ENCODE assay signal across 8 cellular contexts in the genomic region with DNA sequence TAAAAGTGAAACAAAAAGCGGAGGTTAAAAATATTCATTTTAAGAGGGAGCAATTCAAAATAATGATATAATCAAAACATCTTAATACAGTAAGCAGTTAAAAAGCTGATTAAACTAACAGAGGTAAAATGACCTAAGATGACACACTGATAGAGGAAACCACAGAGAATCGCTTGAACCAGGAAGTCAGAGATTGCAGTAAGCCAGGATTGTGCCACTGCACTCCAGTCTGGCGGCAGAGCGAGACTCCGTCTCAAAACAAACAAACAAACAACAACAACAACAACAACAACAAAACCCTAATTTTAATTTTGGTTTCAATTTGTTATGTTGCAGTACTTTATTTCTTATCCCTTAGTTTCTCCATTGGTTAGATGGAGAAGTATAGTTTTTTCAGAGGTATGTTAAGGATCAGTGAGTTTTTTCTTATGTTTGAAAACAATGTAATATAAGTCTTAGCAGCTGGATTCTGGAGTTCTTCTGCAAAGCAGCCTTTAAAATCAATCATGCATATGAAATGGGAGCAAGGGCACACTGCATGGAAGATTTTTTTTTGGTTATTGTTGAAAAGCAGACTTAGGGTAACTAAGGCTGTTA. TPM values are rescaled to one million over a fixed set of nuclear protein-coding genes. Genes with fewer than 3 reads are reported as not detected.
DNase-seq lines count a peak whose midpoint lies in the region; ATAC-seq and TF ChIP-seq lines count a peak whose summit lies in the region.

No MANE protein-coding gene starts in this region.

- intact Hi-C loops in mucosa of descending colon (cut with DNase I, micrococcal nuclease), result no loop called here

- DNase-seq in AML-193 (lab: John Stamatoyannopoulos, UW) (peak; percentile 28 to 41), mucosa of descending colon (peak in 1 of 3 donors; percentile 12), OCI-M2 (lab: John Stamatoyannopoulos, UW; ENCODE audit: unreplicated experiment) (no peak), COR-L47 (lab: John Stamatoyannopoulos, UW) (no peak)
- peak; percentile 38 for DNase-seq in activated naive CD4-positive, alpha-beta T cell treated with anti-CD3 and anti-CD28 coated beads, Interleukin-2, amount 10 ng/mL, durations not matched to agents 7 days and 5 days

- H3K4me3 Mint-ChIP-seq in activated naive CD4-positive, alpha-beta T cell treated with anti-CD3 and anti-CD28 coated beads, Interleukin-2, amount 10 ng/mL, durations not matched to agents 7 days and 5 days, result no peak overlapping the region

- H2AFZ ChIP-seq in KMS-11 (ENCODE audit: low read depth), result peak overlapping the region; percentile 31; the same call in 1 of the 2 replicates

- TF ChIP-seq CTCF in KMS-11 (conservative IDR thresholded peaks at IDR 0.05; ENCODE audit: low read depth, low read length) (no peak), mucosa of descending colon (IDR thresholded peaks at IDR 0.05) (no peak)

- no peak for TF ChIP-seq POLR2A in GM18505 (IDR thresholded peaks at IDR 0.05; ENCODE audit: borderline replicate concordance, extremely low read depth, insufficient read depth, insufficient read length)

- H3K9me3 ChIP-seq in mucosa of descending colon, result no peaks in the 10 kb centered on the region

- no peak overlapping the region for H3K27ac Mint-ChIP-seq in activated naive CD4-positive, alpha-beta T cell treated with anti-CD3 and anti-CD28 coated beads, Interleukin-2, amount 10 ng/mL, durations not matched to agents 7 days and 5 days

- H3K27me3 ChIP-seq in KMS-11 (ENCODE audit: insufficient read depth, low read depth), result no peaks in the 10 kb centered on the region

- H3K4me1 ChIP-seq in KMS-11 (ENCODE audit: low read depth, poor library complexity, severe bottlenecking), result peaks cover 93% of the 10 kb centered on the region
- H3K4me1 ChIP-seq in mucosa of descending colon (ENCODE audit: low read depth), result no peaks in the 10 kb centered on the region

- H3K4me2 ChIP-seq in KMS-11, result peak overlapping the region; percentile 99

- peak overlapping the region; percentile 79 for H3K27ac ChIP-seq in KMS-11

- no peaks in the 10 kb centered on the region for H3K9me3 Mint-ChIP-seq in activated naive CD4-positive, alpha-beta T cell treated with anti-CD3 and anti-CD28 coated beads, Interleukin-2, amount 10 ng/mL, durations not matched to agents 7 days and 5 days

- ATAC-seq in GM18870 (IDR thresholded peaks at IDR 0.05; ENCODE audit: unreplicated experiment), result peak; percentile 53
- peak; percentile 72 for ATAC-seq in mucosa of descending colon
- ATAC-seq in GM18505 (IDR thresholded peaks at IDR 0.05; ENCODE audit: unreplicated experiment), result no peak

- no peaks in the 10 kb centered on the region for H3K27me3 Mint-ChIP-seq in activated naive CD4-positive, alpha-beta T cell treated with anti-CD3 and anti-CD28 coated beads, Interleukin-2, amount 10 ng/mL, durations not matched to agents 7 days and 5 days

- peaks cover 8% of the 10 kb centered on the region; the same call in 1 of the 2 replicates for H3K79me2 ChIP-seq in KMS-11 (ENCODE audit: insufficient read depth, low read depth)

- H3K9ac ChIP-seq in KMS-11, result peak overlapping the region; percentile 49; the same call in 1 of the 2 replicates

- H3K4me1 Mint-ChIP-seq in activated naive CD4-positive, alpha-beta T cell treated with anti-CD3 and anti-CD28 coated beads, Interleukin-2, amount 10 ng/mL, durations not matched to agents 7 days and 5 days, result peaks cover 15% of the 10 kb centered on the region

- CTCF ChIA-PET in activated naive CD4-positive, alpha-beta T cell treated with anti-CD3 and anti-CD28 coated beads, Interleukin-2, amount 10 ng/mL, durations not matched to agents 7 days and 5 days (lab: Charles Lee), result no interaction called here

- H3K36me3 Mint-ChIP-seq in activated naive CD4-positive, alpha-beta T cell treated with anti-CD3 and anti-CD28 coated beads, Interleukin-2, amount 10 ng/mL, durations not matched to agents 7 days and 5 days, result peaks cover 2% of the 10 kb centered on the region

- H3K4me3 ChIP-seq in KMS-11 (IDR thresholded peaks at IDR 0.05; ENCODE audit: insufficient read depth, low read depth, low read length), result no peak overlapping the region
- H3K4me3 ChIP-seq in mucosa of descending colon, result no peak overlapping the region

- H3K36me3 ChIP-seq in KMS-11 (ENCODE audit: insufficient read depth) (no peaks in the 10 kb centered on the region), mucosa of descending colon (ENCODE audit: low read depth) (no peaks in the 10 kb centered on the region)

- no peaks in the 10 kb centered on the region for H4K20me1 ChIP-seq in KMS-11 (ENCODE audit: insufficient read depth)

RNA-seq across cellular contexts. Expression of a gene that starts 58.5 kb away (rescaled TPM):
- total RNA-seq in mucosa of descending colon, result not detected

Comparison
In these comparisons a context has a peak if more than half of its experiments do, and no peak if none do; other contexts are left out.
1. DNase-seq: peak in AML-193 (2 of 2) and activated naive CD4-positive, alpha-beta T cell treated with anti-CD3 and anti-CD28 coated beads, Interleukin-2, amount 10 ng/mL, durations not matched to agents 7 days and 5 days (single experiment); none in OCI-M2 (single experiment) and COR-L47 (single experiment).